ENCODE assay signal across 15 cellular contexts in the genomic region with DNA sequence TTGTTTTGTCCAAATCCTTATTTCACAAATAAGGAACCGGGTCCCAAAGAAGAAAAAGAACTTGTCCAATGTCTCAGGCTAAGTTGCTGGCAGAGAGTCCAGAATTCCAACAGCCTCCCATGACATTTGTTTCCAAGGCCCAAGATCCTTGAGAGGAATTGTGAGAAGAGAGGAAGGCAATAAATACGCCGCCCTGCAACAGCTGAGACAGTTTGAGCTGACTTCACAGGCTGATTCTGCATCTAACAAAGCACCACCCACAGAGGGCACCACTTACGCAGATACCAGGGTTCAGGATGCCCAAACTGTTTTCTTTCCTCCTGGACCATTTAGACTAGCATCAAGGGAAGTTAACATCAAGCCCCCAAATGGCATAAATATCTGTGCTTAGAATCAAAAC.
DNase-seq lines count a peak whose midpoint lies in the region; ATAC-seq and TF ChIP-seq lines count a peak whose summit lies in the region.
"Had no signal": no experiment of that assay in that cellular context is flagged by ENCODE, and none has a peak within 500 bp of the region (broad histone marks: within the 10 kb centered on the region; RNA-seq: fewer than 3 reads in every experiment).

No MANE protein-coding gene starts in this region.

- no peak overlapping the region for H3K4me3 Mint-ChIP-seq in WTC11
- H3K4me3 Mint-ChIP-seq: stimulated activated naive CD8-positive, alpha-beta T cell treated with anti-CD3 and anti-CD28 coated beads, Interleukin-15, amount 100 ng/mL, for 72 hours had no signal

- POLR2A ChIA-PET in HCT116 (lab: Charles Lee) = no interaction called here
- POLR2A ChIA-PET in WTC11 (lab: Charles Lee) = interaction anchor here (1.4 kb wide), 1 partner anchor 138 kb away, joined by 4 read pairs; no protein-coding TSS in a partner anchor

- H3K27ac ChIP-seq in C4-2B = no peak overlapping the region
- no peak overlapping the region for H3K27ac ChIP-seq in HCT116 (ENCODE audit: low read depth, low read length)
- no peak overlapping the region for H3K27ac ChIP-seq in iPS DF 6.9 (ENCODE audit: low read length)
- H3K27ac ChIP-seq: dorsolateral prefrontal cortex, heart right ventricle, parathyroid adenoma had no signal

- no peaks in the 10 kb centered on the region; the same call in 1 of the 2 replicates for H4K20me1 ChIP-seq in HCT116 (ENCODE audit: insufficient read depth)

- peaks cover 33% of the 10 kb centered on the region for H3K4me1 Mint-ChIP-seq in WTC11
- H3K4me1 Mint-ChIP-seq: stimulated activated naive CD8-positive, alpha-beta T cell treated with anti-CD3 and anti-CD28 coated beads, Interleukin-15, amount 100 ng/mL, for 72 hours had no signal

- ATAC-seq in HCT116 = peak; percentile 65
- ATAC-seq in WTC11 = peak; percentile 40
- no peak for ATAC-seq in activated naive CD4-positive, alpha-beta T cell treated with anti-CD3 and anti-CD28 coated beads, Interleukin-2, amount 50 U/mL, for 72 hours
- ATAC-seq: stimulated activated naive CD8-positive, alpha-beta T cell treated with anti-CD3 and anti-CD28 coated beads, Interleukin-15, amount 100 ng/mL, for 72 hours had no signal

- no TSS peak for BruUV-seq in HCT116 (replicated peaks; lab: Mats Ljungman, UMichigan)

- no peaks in the 10 kb centered on the region for H3K79me2 ChIP-seq in HCT116 (ENCODE audit: insufficient read depth, low read length)
- H3K79me2 ChIP-seq: parathyroid adenoma had no signal

- H2AFZ ChIP-seq in HCT116 (ENCODE audit: low read depth, low read length, poor library complexity, severe bottlenecking) = no peak overlapping the region
- H2AFZ ChIP-seq: parathyroid adenoma had no signal

- TF ChIP-seq CTCF in C4-2B (conservative IDR thresholded peaks at IDR 0.05) = peak; percentile 25
- TF ChIP-seq CTCF in HCT116 (IDR thresholded peaks at IDR 0.05 in 2 of 3, conservative IDR thresholded peaks at IDR 0.05 in 1 of 3; ENCODE audit: borderline replicate concordance in 1 of 3, insufficient read depth in 1 of 3, low read depth in 2 of 3, low read length in 2 of 3) = peak in 2 of 3 experiments; percentile 33 to 39; a peak in 2 of 6 replicates
- no peak for TF ChIP-seq CTCF in WTC11 (IDR thresholded peaks at IDR 0.05)

- H3K36me3 Mint-ChIP-seq in WTC11 = no peaks in the 10 kb centered on the region
- H3K36me3 Mint-ChIP-seq in activated naive CD4-positive, alpha-beta T cell treated with anti-CD3 and anti-CD28 coated beads, Interleukin-2, amount 50 U/mL, for 72 hours = no peaks in the 10 kb centered on the region

- RAD21 ChIA-PET in HCT116 (lab: Charles Lee; ENCODE audit: low non-redundant PET in 1 of 2, low total read pairs in 2 of 2, uncharacterized antibody in 2 of 2, unreplicated experiment in 2 of 2) = interaction anchor here in 1 of 2 experiments (0.6 to 1.3 kb wide), 2 partner anchors 116 to 138 kb away, joined by 3 read pairs; no protein-coding TSS in a partner anchor

- CTCF ChIA-PET in HCT116 (lab: Charles Lee) (interaction anchor here (2.0 kb wide), 1 partner anchor 137 kb away, joined by 11 read pairs; no protein-coding TSS in a partner anchor), WTC11 (lab: Charles Lee) (interaction anchor here (0.8 to 5.1 kb wide), 9 partner anchors 11 to 382 kb away, joined by 3 to 56 read pairs (median 5); no protein-coding TSS in a partner anchor)

- no peak overlapping the region for H3K4me2 ChIP-seq in HCT116 (ENCODE audit: low read length)

- no peak overlapping the region for H3K4me3 ChIP-seq in HCT116 (replicated peaks in 1 of 2; ENCODE audit: low read depth in 1 of 2, low read length in 2 of 2)
- no peak overlapping the region for H3K4me3 ChIP-seq in iPS DF 6.9 (ENCODE audit: low read length)
- H3K4me3 ChIP-seq: dorsolateral prefrontal cortex, heart right ventricle had no signal

- H3K4me1 ChIP-seq in HCT116 (ENCODE audit: control insufficient read depth in 1 of 2, insufficient read depth in 2 of 2, low read length in 2 of 2) = no peaks in the 10 kb centered on the region
- H3K4me1 ChIP-seq in iPS DF 6.9 (ENCODE audit: control insufficient read depth, insufficient read depth, low read length) = peaks cover 2% of the 10 kb centered on the region; the same call in 1 of the 2 replicates
- H3K4me1 ChIP-seq: heart right ventricle, parathyroid adenoma had no signal

- 0 out of 2 replicates have a peak, but pooled peaks cover 4% of the 10 kb centered on the region for H3K27me3 Mint-ChIP-seq in WTC11 (ENCODE audit: low read depth)
- H3K27me3 Mint-ChIP-seq: stimulated activated naive CD8-positive, alpha-beta T cell treated with anti-CD3 and anti-CD28 coated beads, Interleukin-15, amount 100 ng/mL, for 72 hours had no signal

- no peaks in the 10 kb centered on the region for H3K36me3 ChIP-seq in HCT116 (ENCODE audit: control insufficient read depth in 1 of 2, insufficient read depth in 2 of 2, low read length in 2 of 2)
- H3K36me3 ChIP-seq in iPS DF 6.9 (ENCODE audit: control insufficient read depth, insufficient read depth, low read length) = no peaks in the 10 kb centered on the region
- H3K36me3 ChIP-seq: heart right ventricle had no signal

- peak; percentile 38 for TF ChIP-seq RAD21 in HCT116 (IDR thresholded peaks at IDR 0.05; ENCODE audit: low read depth)

- H3K9me3 ChIP-seq in HCT116 (ENCODE audit: control insufficient read depth in 1 of 2, insufficient read depth in 1 of 2, low read depth in 1 of 2, low read length in 2 of 2) (no peaks in the 10 kb centered on the region), iPS DF 6.9 (ENCODE audit: control insufficient read depth, insufficient read depth, low read length) (no peaks in the 10 kb centered on the region)

- DNase-seq in HCT116 (ENCODE audit: low read depth, low spot score) (no peak), WTC11 (ENCODE audit: low spot score) (peak; percentile 42), iPS DF 6.9 (ENCODE audit: low read depth, low spot score) (peak; percentile 31), SK-N-DZ (ENCODE audit: low spot score) (no peak), DMS114 treated with DMSO at 0.1 percent for 48 hours (lab: John Stamatoyannopoulos, UW; ENCODE audit: unreplicated experiment) (no peak), COLO668 (lab: John Stamatoyannopoulos, UW; ENCODE audit: unreplicated experiment) (no peak)
- no peak for DNase-seq in activated naive CD4-positive, alpha-beta T cell treated with anti-CD3 and anti-CD28 coated beads, Interleukin-2, amount 50 U/mL, for 72 hours (ENCODE audit: low spot score in 2 of 2)
- DNase-seq: heart right ventricle; NCI-H1694; stimulated activated CD4-positive, alpha-beta T cell treated with anti-CD3 and anti-CD28 coated beads, Interleukin-4, amount 100 ng/mL, for 1 hour; stimulated activated naive CD8-positive, alpha-beta T cell treated with anti-CD3 and anti-CD28 coated beads, Interleukin-15, amount 100 ng/mL, for 72 hours; T1000 had no signal

- peaks cover 4% of the 10 kb centered on the region; the same call in 1 of the 2 replicates for H3K9me3 Mint-ChIP-seq in WTC11
- H3K9me3 Mint-ChIP-seq in activated naive CD4-positive, alpha-beta T cell treated with anti-CD3 and anti-CD28 coated beads, Interleukin-2, amount 50 U/mL, for 72 hours = peaks cover 8 to 14% of the 10 kb centered on the region in 2 donors

- H3K9me2 ChIP-seq in HCT116 (ENCODE audit: insufficient read depth) = no peaks in the 10 kb centered on the region

- no CpG with 5 or more reads among the region's 4 CpGs for WGBS in iPS DF 6.9 (ENCODE audit: insufficient coverage, insufficient read length)

- no peak overlapping the region for H3K27ac Mint-ChIP-seq in WTC11
- no peak overlapping the region for H3K27ac Mint-ChIP-seq in activated naive CD4-positive, alpha-beta T cell treated with anti-CD3 and anti-CD28 coated beads, Interleukin-2, amount 50 U/mL, for 72 hours
- H3K27ac Mint-ChIP-seq: stimulated activated naive CD8-positive, alpha-beta T cell treated with anti-CD3 and anti-CD28 coated beads, Interleukin-15, amount 100 ng/mL, for 72 hours had no signal

- intact Hi-C loops in HCT116 (cut with micrococcal nuclease) = loop anchor here (5.0 kb wide), 1 partner anchor 140 kb away; no protein-coding TSS in a partner anchor

- TF ChIP-seq POLR2A in HCT116 (IDR thresholded peaks at IDR 0.05; ENCODE audit: borderline replicate concordance, extremely low read depth, insufficient read depth, insufficient read length) = no peak

- peaks cover 17% of the 10 kb centered on the region for H3K27me3 ChIP-seq in HCT116 (ENCODE audit: insufficient read depth, low read length)
- H3K27me3 ChIP-seq in iPS DF 6.9 (ENCODE audit: control insufficient read depth, insufficient read depth, low read length) = no peaks in the 10 kb centered on the region
- H3K27me3 ChIP-seq: heart right ventricle had no signal

- no peak overlapping the region for H3K9ac ChIP-seq in HCT116 (ENCODE audit: low read length)
- H3K9ac ChIP-seq: parathyroid adenoma had no signal

TF ChIP-seq in HCT116, 20 proteins besides CTCF, POLR2A, EP300 and RAD21 (continues in another document):
- no peak for TF ChIP-seq EZH2 (IDR thresholded peaks at IDR 0.05)

TF ChIP-seq in WTC11, 78 proteins besides CTCF, POLR2A, EP300 and RAD21:
- TF ChIP-seq JUN (CRISPR knock-in tag; IDR thresholded peaks at IDR 0.05) (no peak), ZNF121 (CRISPR knock-in tag; IDR thresholded peaks at IDR 0.05) (no peak)
- TF ChIP-seq, protein P1, sequence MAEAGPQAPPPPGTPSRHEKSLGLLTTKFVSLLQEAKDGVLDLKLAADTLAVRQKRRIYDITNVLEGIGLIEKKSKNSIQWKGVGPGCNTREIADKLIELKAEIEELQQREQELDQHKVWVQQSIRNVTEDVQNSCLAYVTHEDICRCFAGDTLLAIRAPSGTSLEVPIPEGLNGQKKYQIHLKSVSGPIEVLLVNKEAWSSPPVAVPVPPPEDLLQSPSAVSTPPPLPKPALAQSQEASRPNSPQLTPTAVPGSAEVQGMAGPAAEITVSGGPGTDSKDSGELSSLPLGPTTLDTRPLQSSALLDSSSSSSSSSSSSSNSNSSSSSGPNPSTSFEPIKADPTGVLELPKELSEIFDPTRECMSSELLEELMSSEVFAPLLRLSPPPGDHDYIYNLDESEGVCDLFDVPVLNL (CRISPR knock-in tag; IDR thresholded peaks at IDR 0.05; ENCODE audit: borderline replicate concordance, low read depth) = no peak
- TF ChIP-seq, protein P2, sequence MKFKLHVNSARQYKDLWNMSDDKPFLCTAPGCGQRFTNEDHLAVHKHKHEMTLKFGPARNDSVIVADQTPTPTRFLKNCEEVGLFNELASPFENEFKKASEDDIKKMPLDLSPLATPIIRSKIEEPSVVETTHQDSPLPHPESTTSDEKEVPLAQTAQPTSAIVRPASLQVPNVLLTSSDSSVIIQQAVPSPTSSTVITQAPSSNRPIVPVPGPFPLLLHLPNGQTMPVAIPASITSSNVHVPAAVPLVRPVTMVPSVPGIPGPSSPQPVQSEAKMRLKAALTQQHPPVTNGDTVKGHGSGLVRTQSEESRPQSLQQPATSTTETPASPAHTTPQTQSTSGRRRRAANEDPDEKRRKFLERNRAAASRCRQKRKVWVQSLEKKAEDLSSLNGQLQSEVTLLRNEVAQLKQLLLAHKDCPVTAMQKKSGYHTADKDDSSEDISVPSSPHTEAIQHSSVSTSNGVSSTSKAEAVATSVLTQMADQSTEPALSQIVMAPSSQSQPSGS (CRISPR knock-in tag; IDR thresholded peaks at IDR 0.05; ENCODE audit: borderline replicate concordance, low read depth) = no peak

Comparison
In these comparisons a context has a peak if more than half of its experiments do, and no peak if none do; other contexts are left out.
1. ATAC-seq: peak in HCT116 (single experiment) and WTC11 (single experiment); none in activated naive CD4-positive, alpha-beta T cell treated with anti-CD3 and anti-CD28 coated beads, Interleukin-2, amount 50 U/mL, for 72 hours (0 of 2).
2. DNase-seq: peak in WTC11 (single experiment) and iPS DF 6.9 (single experiment); none in HCT116 (single experiment), SK-N-DZ (single experiment), DMS114 treated with DMSO at 0.1 percent for 48 hours (single experiment), activated naive CD4-positive, alpha-beta T cell treated with anti-CD3 and anti-CD28 coated beads, Interleukin-2, amount 50 U/mL, for 72 hours (0 of 2) and COLO668 (single experiment).